In genomic region chr7:4683043-4683883, GRCh38 we compare ENCODE assay signal across 8 cellular contexts. TPM values are rescaled to one million over a fixed set of nuclear protein-coding genes. Genes with fewer than 3 reads are reported as not detected.
A peak's percentile ranks its signal among the peaks of the same experiment; 100 is the strongest.
DNase-seq lines count a peak whose midpoint lies in the region; ATAC-seq, FAIRE-seq and TF ChIP-seq lines count a peak whose summit lies in the region.

No MANE protein-coding gene starts in this region.

- no peaks in the 10 kb centered on the region for H3K9me3 ChIP-seq in ES-I3 (ENCODE audit: control insufficient read depth, insufficient read depth, low read length)
- H3K9me3 ChIP-seq in Panc1 (ENCODE audit: control insufficient read depth, insufficient read depth, low read depth, low read length): no peaks in the 10 kb centered on the region
- H3K9me3 ChIP-seq in GM12878 (replicated peaks; ENCODE audit: control insufficient read depth, insufficient read depth, low read length): no peaks in the 10 kb centered on the region

- H3K4me2 ChIP-seq in GM12878 (ENCODE audit: control insufficient read depth, insufficient read depth): peak overlapping the region; percentile 96

- peaks cover 52% of the 10 kb centered on the region for H3K79me2 ChIP-seq in GM12878 (ENCODE audit: control insufficient read depth, insufficient read depth, low read length)

- H3K27me3 ChIP-seq in Panc1 (ENCODE audit: control insufficient read depth, insufficient read depth, low read length) (no peaks in the 10 kb centered on the region), GM12878 (replicated peaks in 1 of 2; ENCODE audit: control insufficient read depth in 2 of 2, insufficient read depth in 2 of 2, low read length in 1 of 2) (no peaks in the 10 kb centered on the region), layer of hippocampus (ENCODE audit: control insufficient read depth, insufficient read depth, low read length) (no peaks in the 10 kb centered on the region)

- TF ChIP-seq POLR2A in GM12878 (IDR thresholded peaks at IDR 0.05; ENCODE audit: low read depth, low read length): peak; percentile 51

- H3K4me1 ChIP-seq in ES-I3 (ENCODE audit: insufficient read depth, low read length) (peaks cover 11% of the 10 kb centered on the region; the same call in 1 of the 2 replicates), Panc1 (ENCODE audit: control insufficient read depth, insufficient read depth, low read length) (peaks cover 14% of the 10 kb centered on the region), GM12878 (ENCODE audit: control insufficient read depth, insufficient read depth, low read length) (peaks cover 11% of the 10 kb centered on the region)

- H4K20me1 ChIP-seq in GM12878 (ENCODE audit: control insufficient read depth, insufficient read depth): no peaks in the 10 kb centered on the region

- no peak for DNase-seq in Panc1 (ENCODE audit: low read depth, low spot score)
- DNase-seq in GM12878 (ENCODE audit: low read depth, low spot score): no peak
- DNase-seq in NCI-H128 (lab: John Stamatoyannopoulos, UW; ENCODE audit: unreplicated experiment): no peak
- DNase-seq in DMS53 (lab: John Stamatoyannopoulos, UW): no peak
- DNase-seq in HPDE6-E6E7 (ENCODE audit: extremely low spot score): no peak

- H3K4me3 ChIP-seq in Panc1 (ENCODE audit: low read depth in 2 of 2, low read length in 2 of 2) (peak overlapping the region; percentile 69 to 90), GM12878 (peak overlapping the region; percentile 95)

- 0% methylated on average over 9 of the region's 23 CpGs for WGBS in GM12878 (ENCODE audit: insufficient coverage, insufficient replicate concordance, low lambda C conversion rate, missing lambda C conversion rate)

- RAD21 ChIA-PET in GM12878 (lab: Charles Lee; ENCODE audit: unreplicated experiment): interaction anchor here (0.6 to 2.7 kb wide), 8 partner anchors 37 to 70 kb away, joined by 3 to 14 read pairs (median 4); no protein-coding TSS in a partner anchor

- CTCF ChIA-PET in Panc1 (lab: Charles Lee): interaction anchor here (1.6 kb wide), 1 partner anchor 42 kb away, joined by 6 read pairs; no protein-coding TSS in a partner anchor
- CTCF ChIA-PET in GM12878 (lab: Yijun Ruan, JAX): interaction anchor here (0.6 to 1.7 kb wide), 6 partner anchors 30 to 92 kb away, joined by 3 to 6 read pairs (median 3); partner anchors contain the start of gene AP5Z1

- in situ Hi-C loops in Panc1 (cut with HindIII; ENCODE audit: low pct_unique_long_range_greater_than_20kb, low sequenced_read_pairs) (no loop called here), GM12878 (cut with MboI) (no loop called here)

- no peak for TF ChIP-seq RAD21 in GM12878 (IDR thresholded peaks at IDR 0.05; ENCODE audit: insufficient read depth, low read depth, low read length)

- intact Hi-C loops in Panc1 (cut with micrococcal nuclease; ENCODE audit: unreplicated experiment): loop anchor here (2.0 kb wide), 1 partner anchor 42 kb away; no protein-coding TSS in a partner anchor
- intact Hi-C loops in GM12878 (cut with micrococcal nuclease; ENCODE audit: unreplicated experiment): no loop called here

- no peak for TF ChIP-seq EP300 in GM12878 (IDR thresholded peaks at IDR 0.05; ENCODE audit: borderline replicate concordance in 1 of 2, control insufficient read depth in 1 of 2, low read depth in 2 of 2, low read length in 2 of 2)

- no peak for FAIRE-seq in GM12878 (lab: Jason Lieb, UNC)

- H3K9ac ChIP-seq in ES-I3 (ENCODE audit: low read depth, low read length) (peak overlapping the region; percentile 63), GM12878 (ENCODE audit: control insufficient read depth, insufficient read depth, low read length) (peak overlapping the region; percentile 95)

- no peaks in the 10 kb centered on the region for H3K27me3 Mint-ChIP-seq in stimulated activated memory B cell treated with anti-CD40 and anti-IgM and Interleukin-4, amounts not matched to agents 10 μg/mL and 1 μg/mL and 100 μg/mL, for 72 hours

- H3K36me3 ChIP-seq in ES-I3 (ENCODE audit: insufficient read depth, low read length) (no peaks in the 10 kb centered on the region), Panc1 (ENCODE audit: control insufficient read depth, insufficient read depth, low read length) (no peaks in the 10 kb centered on the region), GM12878 (ENCODE audit: control insufficient read depth in 2 of 2, insufficient read depth in 2 of 2, low read length in 1 of 2) (no peaks in the 10 kb centered on the region)

- peak overlapping the region; percentile 91 for H3K27ac Mint-ChIP-seq in stimulated activated memory B cell treated with anti-CD40 and anti-IgM and Interleukin-4, amounts not matched to agents 10 μg/mL and 1 μg/mL and 100 μg/mL, for 72 hours

- SMC1A ChIA-PET in GM12878 (lab: Charles Lee; ENCODE audit: uncharacterized antibody, unreplicated experiment): interaction anchor here (0.5 to 2.4 kb wide), 5 partner anchors 30 to 65 kb away, joined by 3 to 7 read pairs (median 4); no protein-coding TSS in a partner anchor

- no peak for TF ChIP-seq CTCF in Panc1 (IDR thresholded peaks at IDR 0.05)
- no peak for TF ChIP-seq CTCF in GM12878 (IDR thresholded peaks at IDR 0.05 in 2 of 3, conservative IDR thresholded peaks at IDR 0.05 in 1 of 3; ENCODE audit: control insufficient read depth in 2 of 3, extremely low read depth in 1 of 3, insufficient read depth in 1 of 3, low read depth in 3 of 3, low read length in 3 of 3)

- POLR2A ChIA-PET in Panc1 (lab: Charles Lee): interaction anchor here (0.6 kb wide), 2 partner anchors 68 to 1726 kb away, joined by 3 to 8 read pairs; no protein-coding TSS in a partner anchor
- POLR2A ChIA-PET in GM12878 (lab: Charles Lee): interaction anchor here (0.6 to 3.2 kb wide), 7 partner anchors 9 to 1798 kb away, joined by 3 to 24 read pairs (median 5); no protein-coding TSS in a partner anchor

- H3K9me3 Mint-ChIP-seq in stimulated activated memory B cell treated with anti-CD40 and anti-IgM and Interleukin-4, amounts not matched to agents 10 μg/mL and 1 μg/mL and 100 μg/mL, for 72 hours: peaks cover 6% of the 10 kb centered on the region

- peaks cover 20% of the 10 kb centered on the region for H3K36me3 Mint-ChIP-seq in stimulated activated memory B cell treated with anti-CD40 and anti-IgM and Interleukin-4, amounts not matched to agents 10 μg/mL and 1 μg/mL and 100 μg/mL, for 72 hours

- peak overlapping the region; percentile 89 for H3K27ac ChIP-seq in Panc1 (ENCODE audit: low read length)
- peak overlapping the region; percentile 95 for H3K27ac ChIP-seq in GM12878 (ENCODE audit: control insufficient read depth, insufficient read depth)
- peak overlapping the region; percentile 76 for H3K27ac ChIP-seq in layer of hippocampus (ENCODE audit: low read depth, low read length)

- H2AFZ ChIP-seq in GM12878 (ENCODE audit: control insufficient read depth, low read depth, low read length): no peak overlapping the region; the same call in 1 of the 2 replicates

- peak overlapping the region; percentile 83 for H3K4me3 Mint-ChIP-seq in stimulated activated memory B cell treated with anti-CD40 and anti-IgM and Interleukin-4, amounts not matched to agents 10 μg/mL and 1 μg/mL and 100 μg/mL, for 72 hours

- no TSS peak for BruUV-seq in Panc1 (replicated peaks; lab: Mats Ljungman, UMichigan)
- TSS peak; percentile 93 for BruUV-seq in GM12878 (replicated peaks; lab: Mats Ljungman, UMichigan)

- peaks cover 54% of the 10 kb centered on the region for H3K4me1 Mint-ChIP-seq in stimulated activated memory B cell treated with anti-CD40 and anti-IgM and Interleukin-4, amounts not matched to agents 10 μg/mL and 1 μg/mL and 100 μg/mL, for 72 hours

- peak; percentile 17 for ATAC-seq in Panc1
- ATAC-seq in GM12878: peak; percentile 61
- peak; percentile 10 for ATAC-seq in stimulated activated memory B cell treated with anti-CD40 and anti-IgM and Interleukin-4, amounts not matched to agents 10 μg/mL and 1 μg/mL and 100 μg/mL, for 72 hours

TF ChIP-seq in GM12878, 131 proteins besides CTCF, POLR2A, EP300 and RAD21 (continues in another document):
- TF ChIP-seq GATAD2B (conservative IDR thresholded peaks at IDR 0.05; ENCODE audit: low read depth): peak; percentile 70
- TF ChIP-seq SIN3A (IDR thresholded peaks at IDR 0.05; ENCODE audit: low read depth, low read length): 0 out of 2 replicates have a peak, but pooled peaks have one; percentile 18
- TF ChIP-seq SMAD5 (IDR thresholded peaks at IDR 0.05; ENCODE audit: low read depth): no peak
- TF ChIP-seq ZNF24 (IDR thresholded peaks at IDR 0.05): no peak

RNA-seq across cellular contexts. Expression of gene FOXK1, which starts 1.2 kb away (rescaled TPM):
- total RNA-seq in Panc1 (2021; ENCODE audit: unreplicated experiment) (72.7 TPM), GM12878 (2014; rRNA removed) (10.6 and 11.6 TPM in 2 replicates), GM12878 (2014; rRNA removed; fragmentation: Illumina TruSeq; extraction: Trizol) (5.6 and 5.9 TPM in 2 replicates), GM12878 (2021) (30.8 and 31.8 TPM in 2 replicates)
- polyA plus RNA-seq in Panc1 (2012; ENCODE audit: insufficient read length): 17.7 TPM
- total RNA-seq in GM12878 (2013; cell fraction: nucleolus; rRNA removed): 54.8 and 57.8 TPM in 2 replicates
- 3.2 TPM for polyA plus RNA-seq in GM12878 (2011; ENCODE audit: low read depth)
- polyA plus RNA-seq in GM12878 (2011; rRNA removed) (2.2 and 3.6 TPM in 2 replicates), GM12878 (2014; fragmentation: Illumina TruSeq; extraction: Trizol) (2.0 and 4.0 TPM in 2 replicates), GM12878 (2014; fragmentation: Nextera tagmentation; extraction: Ambion mirVana) (under 1 TPM; 0.24 TPM), GM12878 (2014; rRNA removed) (8.5 and 10.2 TPM in 2 replicates), GM12878 (2016; fragmentation: Nextera tagmentation; extraction: Ambion mirVana) (1 to 10 TPM; 4.4 to 4.7 TPM)
- 4.7 and 5.3 TPM in 2 replicates for polyA plus RNA-seq in GM12878 (2011; cell fraction: cytosol; rRNA removed)
- 10.5 and 16.9 TPM in 2 replicates for polyA plus RNA-seq in GM12878 (2011; cell fraction: nucleus; rRNA removed)
- polyA plus RNA-seq in GM12878 (2012): 7.8 and 10.2 TPM in 2 replicates
- 7.5 and 18.3 TPM in 2 replicates for polyA minus RNA-seq in GM12878 (2011; rRNA and poly(A)+ RNA removed)
- polyA minus RNA-seq in GM12878 (2011; cell fraction: cytosol; rRNA and poly(A)+ RNA removed): 12.9 and 15.0 TPM in 2 replicates
- polyA minus RNA-seq in GM12878 (2011; cell fraction: nucleus; rRNA and poly(A)+ RNA removed): 6.5 and 13.9 TPM in 2 replicates

Comparison
In these comparisons a context has a peak if more than half of its experiments do, and no peak if none do; other contexts are left out.
1. ATAC-seq: peak in every context shown above with its lines; median percentile 61 in GM12878; 17 in Panc1; 10 in stimulated activated memory B cell treated with anti-CD40 and anti-IgM and Interleukin-4, amounts not matched to agents 10 μg/mL and 1 μg/mL and 100 μg/mL, for 72 hours.